27 cellular contexts compared by ENCODE assay signal in the genomic region with DNA sequence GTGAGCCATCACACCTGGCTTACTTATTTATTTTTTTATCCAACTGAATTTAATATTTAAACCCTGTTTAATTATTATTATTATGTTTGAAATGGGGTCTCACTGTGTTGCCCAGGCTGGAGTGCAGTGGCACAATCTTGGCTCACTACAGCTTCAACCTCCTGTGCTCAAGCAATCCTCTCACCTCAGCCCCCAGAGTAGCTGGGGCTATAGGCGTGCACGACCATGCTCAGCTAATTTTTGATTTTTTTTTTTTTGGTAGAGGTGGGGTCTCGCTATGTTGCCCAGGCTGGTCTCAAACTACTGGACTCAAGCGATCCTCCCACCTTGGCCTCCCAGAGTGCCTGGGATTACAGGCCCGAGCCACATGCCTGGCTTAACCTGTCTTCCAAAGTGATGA. TPM values are rescaled to one million over a fixed set of nuclear protein-coding genes. Genes with fewer than 3 reads are reported as not detected.
"Had no signal": no experiment of that assay in that cellular context is flagged by ENCODE, and none has a peak within 500 bp of the region (broad histone marks: within the 10 kb centered on the region; RNA-seq: fewer than 3 reads in every experiment).

No MANE protein-coding gene starts in this region.

- H3K36me3 ChIP-seq: colonic mucosa, esophagus squamous epithelium, gastrocnemius medialis, heart left ventricle, heart right ventricle had no signal

- H3K27ac ChIP-seq: colonic mucosa, coronary artery, dorsolateral prefrontal cortex, epithelial cell of prostate, esophagus muscularis mucosa, esophagus squamous epithelium, foreskin keratinocyte, gastrocnemius medialis, gastroesophageal sphincter, heart left ventricle, heart right ventricle, hepatocyte had no signal

- ATAC-seq: effector memory CD8-positive, alpha-beta T cell; esophagus mucosa; foreskin keratinocyte; gastrocnemius medialis; gastroesophageal sphincter; heart left ventricle; heart right ventricle had no signal

- H3K79me2 ChIP-seq: hepatocyte had no signal

- H3K4me1 ChIP-seq: colonic mucosa, esophagus muscularis mucosa, esophagus squamous epithelium, foreskin keratinocyte, gastrocnemius medialis, gastroesophageal sphincter, heart left ventricle, heart right ventricle had no signal

- DNase-seq: colonic mucosa; dermis blood vessel endothelial cell; dorsolateral prefrontal cortex; effector CD4-positive, alpha-beta T cell; effector CD8-positive, alpha-beta T cell; effector memory CD4-positive, alpha-beta T cell; effector memory CD8-positive, alpha-beta T cell; endodermal cell; esophagus squamous epithelium; foreskin fibroblast; foreskin keratinocyte; foreskin melanocyte; gastrocnemius medialis; glutamatergic neuron; head of caudate nucleus; heart left ventricle; heart right ventricle had no signal

- H3K4me3 ChIP-seq: colonic mucosa, coronary artery, dorsolateral prefrontal cortex, esophagus muscularis mucosa, esophagus squamous epithelium, gastrocnemius medialis, gastroesophageal sphincter, heart left ventricle, heart right ventricle, hepatocyte had no signal

- H3K27me3 ChIP-seq: colonic mucosa, dorsolateral prefrontal cortex, esophagus muscularis mucosa, foreskin keratinocyte, gastrocnemius medialis, gastroesophageal sphincter, heart left ventricle, hepatocyte had no signal

- FAIRE-seq: colon, endometrium, endothelial cell of umbilical vein, frontal cortex had no signal

- H3K4me2 ChIP-seq: hepatocyte had no signal

- H2AFZ ChIP-seq: hepatocyte had no signal

- H3K9me3 ChIP-seq: colonic mucosa, esophagus muscularis mucosa, esophagus squamous epithelium, gastrocnemius medialis, gastroesophageal sphincter, heart left ventricle, heart right ventricle had no signal

RNA-seq across cellular contexts. Expression of a gene that starts 32.5 kb away (rescaled TPM):
- total RNA-seq: endothelial cell of umbilical vein had no signal
